11 cellular contexts compared by ENCODE assay signal in genomic region chr1:229407206-229408026, GRCh38. TPM values are rescaled to one million over a fixed set of nuclear protein-coding genes. Genes with fewer than 3 reads are reported as not detected.
DNase-seq lines count a peak whose midpoint lies in the region; ATAC-seq and TF ChIP-seq lines count a peak whose summit lies in the region.
"Had no signal": no experiment of that assay in that cellular context is flagged by ENCODE, and none has a peak within 500 bp of the region (broad histone marks: within the 10 kb centered on the region; RNA-seq: fewer than 3 reads in every experiment).

No MANE protein-coding gene starts in this region.

- H3K27ac ChIP-seq in BLaER1 (no peak overlapping the region), IMR-90 (ENCODE audit: insufficient read depth, low read length) (no peak overlapping the region)

- H4K8ac ChIP-seq in IMR-90 (ENCODE audit: low read depth in 2 of 2, low read length in 2 of 2), result no peak overlapping the region

- peaks cover 37% of the 10 kb centered on the region for H3K4me1 Mint-ChIP-seq in osteocyte (ENCODE audit: unreplicated experiment)

- H2BK5ac ChIP-seq in IMR-90 (ENCODE audit: low read depth, low read length, poor library complexity, severe bottlenecking), result no peak overlapping the region

- H3K14ac ChIP-seq in IMR-90 (replicated peaks; ENCODE audit: low read depth, low read length), result no peak overlapping the region

- no peak overlapping the region for H2AK5ac ChIP-seq in IMR-90 (ENCODE audit: low read depth, low read length)

- no peak overlapping the region for H3K27ac Mint-ChIP-seq in osteocyte (ENCODE audit: unreplicated experiment)

- H3K36me3 Mint-ChIP-seq in osteocyte (ENCODE audit: unreplicated experiment), result no peaks in the 10 kb centered on the region

- H3K23ac ChIP-seq in IMR-90 (ENCODE audit: low read depth, low read length), result no peak overlapping the region

- no peak overlapping the region for H2BK15ac ChIP-seq in IMR-90 (ENCODE audit: low read depth, low read length)

- no peak overlapping the region for H3K56ac ChIP-seq in IMR-90 (ENCODE audit: extremely low read depth, insufficient read depth, low read length)

- H3K27me3 ChIP-seq in BLaER1 (peaks cover 42% of the 10 kb centered on the region), IMR-90 (ENCODE audit: control insufficient read depth, insufficient read depth, low read length) (peaks cover 44% of the 10 kb centered on the region)

- no peak overlapping the region for H3K4ac ChIP-seq in IMR-90 (ENCODE audit: low read depth, low read length)

- H3K9ac ChIP-seq in BLaER1 (no peak overlapping the region), IMR-90 (ENCODE audit: low read depth, low read length) (no peak overlapping the region)

- H3K27me3 Mint-ChIP-seq in osteocyte (ENCODE audit: unreplicated experiment), result peaks cover 23% of the 10 kb centered on the region

- POLR2A ChIA-PET in IMR-90 (lab: Charles Lee; ENCODE audit: unreplicated experiment), result interaction anchor here (0.6 kb wide), 1 partner anchor 223 kb away, joined by 3 read pairs; no protein-coding TSS in a partner anchor

- H3K36me3 ChIP-seq in BLaER1 (no peaks in the 10 kb centered on the region), IMR-90 (ENCODE audit: control insufficient read depth, insufficient read depth, low read length) (no peaks in the 10 kb centered on the region)

- dilution Hi-C loops in IMR-90 (cut with HindIII; ENCODE audit: low sequenced_read_pairs, unreplicated experiment), result no loop called here

- in situ Hi-C loops in IMR-90 (cut with MboI; ENCODE audit: low sequenced_read_pairs), result no loop called here

- no peak overlapping the region for H2BK20ac ChIP-seq in IMR-90 (ENCODE audit: low read depth, low read length)

- TF ChIP-seq CTCF in IMR-90 (conservative IDR thresholded peaks at IDR 0.05; ENCODE audit: low read depth, low read length) (no peak), epithelial cell of esophagus (IDR thresholded peaks at IDR 0.05; ENCODE audit: insufficient read depth, low read depth, low read length, missing control alignments) (no peak), osteocyte (IDR thresholded peaks at IDR 0.05) (no peak)

- H3K9me3 ChIP-seq in BLaER1, result no peaks in the 10 kb centered on the region
- no peaks in the 10 kb centered on the region for H3K9me3 ChIP-seq in IMR-90 (ENCODE audit: control insufficient read depth, insufficient read depth, low read length)

- H3K18ac ChIP-seq in IMR-90 (ENCODE audit: low read depth, low read length), result no peak overlapping the region

- H4K20me1 ChIP-seq in BLaER1 (no peaks in the 10 kb centered on the region), IMR-90 (ENCODE audit: insufficient read depth, low read length) (no peaks in the 10 kb centered on the region)

- CTCF ChIA-PET in IMR-90 (lab: Yijun Ruan, JAX), result interaction anchor here (0.6 to 0.8 kb wide), 2 partner anchors 9 to 53 kb away, joined by 3 read pairs; no protein-coding TSS in a partner anchor

- peak overlapping the region; percentile 62 for H3K4me3 Mint-ChIP-seq in osteocyte (ENCODE audit: unreplicated experiment)

- H4K5ac ChIP-seq in IMR-90 (ENCODE audit: low read depth, low read length), result no peak overlapping the region

- H4K91ac ChIP-seq in IMR-90 (ENCODE audit: insufficient read depth, low read depth, low read length), result no peak overlapping the region

- H3K9me1 ChIP-seq in IMR-90 (ENCODE audit: insufficient read depth, low read length), result peaks cover 4% of the 10 kb centered on the region; the same call in 1 of the 2 replicates

- peak overlapping the region; percentile 85 for H2AFZ ChIP-seq in IMR-90 (replicated peaks; ENCODE audit: low read length, poor library complexity)

- no peaks in the 10 kb centered on the region for H3K79me1 ChIP-seq in IMR-90 (ENCODE audit: low read depth in 1 of 2, low read length in 2 of 2)

- no peak for TF ChIP-seq POLR2A in IMR-90 (IDR thresholded peaks at IDR 0.05; ENCODE audit: low read depth, low read length)

- WGBS in IMR-90 (ENCODE audit: extremely low coverage in 2 of 2, insufficient read length in 1 of 2), 2 experiments, result 8% methylated on average over 41 of the region's 68 CpGs; no CpG with 5 or more reads in 1 of the 2 experiments

- H3K4me3 ChIP-seq in BLaER1, result peak overlapping the region; percentile 56
- no peak overlapping the region for H3K4me3 ChIP-seq in IMR-90 (ENCODE audit: insufficient read depth, low read depth, low read length)
- peak overlapping the region; percentile 16 for H3K4me3 ChIP-seq in epithelial cell of esophagus (ENCODE audit: low read length)

- H3K9me3 Mint-ChIP-seq in osteocyte (ENCODE audit: unreplicated experiment), result no peaks in the 10 kb centered on the region

- TF ChIP-seq RAD21 in IMR-90 (IDR thresholded peaks at IDR 0.05; ENCODE audit: low read length), result no peak

- ATAC-seq in IMR-90 (ENCODE audit: low read depth), result no peak; the same call in 1 of the 2 replicates

- H2AK9ac ChIP-seq in IMR-90 (replicated peaks; ENCODE audit: low read depth, low read length, poor library complexity), result no peak overlapping the region

- peak overlapping the region; percentile 86 for H3K4me2 ChIP-seq in BLaER1
- peak overlapping the region; percentile 43 for H3K4me2 ChIP-seq in IMR-90 (ENCODE audit: low read depth, low read length)

- H3K4me1 ChIP-seq in BLaER1, result peaks cover 29% of the 10 kb centered on the region
- peaks cover 7% of the 10 kb centered on the region; the same call in 1 of the 2 replicates for H3K4me1 ChIP-seq in IMR-90 (ENCODE audit: control insufficient read depth, insufficient read depth, low read length)

- H2BK120ac ChIP-seq in IMR-90 (ENCODE audit: low read depth, low read length), result no peak overlapping the region

- BruUV-seq in IMR-90 (replicated peaks; lab: Mats Ljungman, UMichigan), result no TSS peak

- no peak for DNase-seq in IMR-90
- DNase-seq in epithelial cell of esophagus (ENCODE audit: low read depth), result peak; percentile 13
- no peak for DNase-seq in osteocyte (ENCODE audit: extremely low spot score, unreplicated experiment)
- no peak for DNase-seq in stimulated activated CD4-positive, alpha-beta T cell treated with anti-CD3 and anti-CD28 coated beads, Interleukin-4, amount 100 ng/mL, for 24 hours
- DNase-seq in LoVo (ENCODE audit: low spot score), result no peak
- no peak for DNase-seq in NCI-H510A (lab: John Stamatoyannopoulos, UW)
- no peak for DNase-seq in GF-D8 (lab: John Stamatoyannopoulos, UW)
- DNase-seq: central memory CD4-positive, alpha-beta T cell; stimulated activated naive CD4-positive, alpha-beta T cell treated with Interleukin-2 at 50 U/mL for 16 hours had no signal

- intact Hi-C loops in IMR-90 (cut with micrococcal nuclease), result loop anchor here (5.0 kb wide), 1 partner anchor 60 kb away; no protein-coding TSS in a partner anchor

TF ChIP-seq in IMR-90, 13 proteins besides CTCF, POLR2A, EP300 and RAD21:
- TF ChIP-seq NFE2L2 (IDR thresholded peaks at IDR 0.05; ENCODE audit: low read depth, low read length), result no peak
- no peak for TF ChIP-seq CEBPB (IDR thresholded peaks at IDR 0.05; ENCODE audit: low read depth, low read length)
- TF ChIP-seq BHLHE40 (IDR thresholded peaks at IDR 0.05; ENCODE audit: low read depth, low read length), result no peak
- TF ChIP-seq MAFK (IDR thresholded peaks at IDR 0.05; ENCODE audit: low read depth, low read length), result no peak
- TF ChIP-seq MXI1 (IDR thresholded peaks at IDR 0.05; ENCODE audit: borderline replicate concordance, low read depth, low read length), result no peak
- TF ChIP-seq RFX5 (IDR thresholded peaks at IDR 0.05; ENCODE audit: low read depth, low read length), result no peak
- TF ChIP-seq, protein P1, sequence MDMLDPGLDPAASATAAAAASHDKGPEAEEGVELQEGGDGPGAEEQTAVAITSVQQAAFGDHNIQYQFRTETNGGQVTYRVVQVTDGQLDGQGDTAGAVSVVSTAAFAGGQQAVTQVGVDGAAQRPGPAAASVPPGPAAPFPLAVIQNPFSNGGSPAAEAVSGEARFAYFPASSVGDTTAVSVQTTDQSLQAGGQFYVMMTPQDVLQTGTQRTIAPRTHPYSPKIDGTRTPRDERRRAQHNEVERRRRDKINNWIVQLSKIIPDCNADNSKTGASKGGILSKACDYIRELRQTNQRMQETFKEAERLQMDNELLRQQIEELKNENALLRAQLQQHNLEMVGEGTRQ (IDR thresholded peaks at IDR 0.05; ENCODE audit: low read depth, low read length), result no peak
- TF ChIP-seq FOS (IDR thresholded peaks at IDR 0.05; ENCODE audit: low read depth, low read length), result no peak
- no peak for TF ChIP-seq RCOR1 (IDR thresholded peaks at IDR 0.05; ENCODE audit: insufficient replicate concordance, low read length)
- no peak for TF ChIP-seq MAZ (IDR thresholded peaks at IDR 0.05; ENCODE audit: borderline replicate concordance, low read depth, low read length)
- TF ChIP-seq, protein P2, sequence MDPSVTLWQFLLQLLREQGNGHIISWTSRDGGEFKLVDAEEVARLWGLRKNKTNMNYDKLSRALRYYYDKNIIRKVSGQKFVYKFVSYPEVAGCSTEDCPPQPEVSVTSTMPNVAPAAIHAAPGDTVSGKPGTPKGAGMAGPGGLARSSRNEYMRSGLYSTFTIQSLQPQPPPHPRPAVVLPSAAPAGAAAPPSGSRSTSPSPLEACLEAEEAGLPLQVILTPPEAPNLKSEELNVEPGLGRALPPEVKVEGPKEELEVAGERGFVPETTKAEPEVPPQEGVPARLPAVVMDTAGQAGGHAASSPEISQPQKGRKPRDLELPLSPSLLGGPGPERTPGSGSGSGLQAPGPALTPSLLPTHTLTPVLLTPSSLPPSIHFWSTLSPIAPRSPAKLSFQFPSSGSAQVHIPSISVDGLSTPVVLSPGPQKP (IDR thresholded peaks at IDR 0.05; ENCODE audit: borderline replicate concordance, low read depth, low read length), result no peak
- no peak for TF ChIP-seq CHD1 (IDR thresholded peaks at IDR 0.05; ENCODE audit: low read depth, low read length)
- no peak for TF ChIP-seq SMC3 (IDR thresholded peaks at IDR 0.05; ENCODE audit: low read depth, low read length)

RNA-seq across cellular contexts. Expression of gene ACTA1, which starts 26.5 kb away (rescaled TPM):
- total RNA-seq in IMR-90 (2012; rRNA removed) (not detected in 2 replicates), osteocyte (0.55 TPM in 1 of 2 replicates, not detected in the other)
- polyA plus RNA-seq in IMR-90 (2012; rRNA removed), result not detected in 2 replicates
- not detected in 2 replicates for polyA plus RNA-seq in IMR-90 (2012; cell fraction: cytosol; rRNA removed)
- polyA plus RNA-seq in IMR-90 (2012; cell fraction: nucleus; rRNA removed; ENCODE audit: low replicate concordance), result 0.78 and 1.9 TPM in 2 replicates
- total RNA-seq: T-helper 2 cell treated with Interferon-gamma antibody and Interleukin-4, amounts not matched to agents 100 ng/mL and 5 ng/mL, for 36 hours had no signal
